In the genomic region with DNA sequence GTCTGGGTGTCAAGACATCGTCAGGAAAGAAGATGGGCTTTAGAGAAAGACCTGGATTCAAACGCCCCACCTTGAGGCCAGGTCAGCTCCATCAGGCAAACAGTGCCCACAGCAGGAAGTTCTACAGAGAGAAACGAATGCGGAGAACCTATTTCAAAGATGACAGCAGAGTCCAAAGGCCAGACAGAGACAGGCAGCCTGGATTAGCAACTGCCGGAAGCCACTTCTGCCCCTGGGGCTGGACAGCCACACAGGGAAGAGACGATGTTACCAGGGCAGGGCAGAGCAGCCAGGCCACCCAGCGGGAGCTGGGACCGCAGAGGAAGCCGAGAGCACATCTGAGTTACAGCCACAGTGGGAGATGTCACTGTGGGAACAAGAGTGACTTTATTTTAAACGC, we compare ENCODE assay signal across 25 cellular contexts. TPM values are rescaled to one million over a fixed set of nuclear protein-coding genes. Genes with fewer than 3 reads are reported as not detected.
"Had no signal": no experiment of that assay in that cellular context is flagged by ENCODE, and none has a peak within 500 bp of the region (broad histone marks: within the 10 kb centered on the region; RNA-seq: fewer than 3 reads in every experiment).

No MANE protein-coding gene starts in this region.

- ATAC-seq: foreskin keratinocyte; left cardiac atrium; lower lobe of right lung; naive thymus-derived CD4-positive, alpha-beta T cell; psoas muscle; stimulated activated naive B cell treated with anti-CD40 and anti-IgM and Interleukin-4, amounts not matched to agents 10 μg/mL and 1 μg/mL and 100 μg/mL, for 72 hours; stimulated activated naive CD8-positive, alpha-beta T cell treated with anti-CD3 and anti-CD28 coated beads, Interleukin-15, amount 100 ng/mL, for 72 hours; upper lobe of right lung had no signal

- H3K27ac Mint-ChIP-seq: memory B cell; naive thymus-derived CD4-positive, alpha-beta T cell; neural progenitor cell; stimulated activated naive B cell treated with anti-CD40 and anti-IgM and Interleukin-4, amounts not matched to agents 10 μg/mL and 1 μg/mL and 100 μg/mL, for 72 hours had no signal

- H3K27ac ChIP-seq: foreskin keratinocyte, left ventricle myocardium inferior, lower lobe of right lung, neural progenitor cell, parathyroid adenoma, psoas muscle, right lobe of liver, spleen, testis, tibial nerve, upper lobe of right lung, vagina had no signal

- H3K36me3 ChIP-seq: left ventricle myocardium inferior, lower lobe of right lung, neural progenitor cell, right lobe of liver, spleen, tibial nerve, upper lobe of right lung, vagina had no signal

- H3K9me3 ChIP-seq: left ventricle myocardium inferior, lower lobe of right lung, psoas muscle, right lobe of liver, spleen, testis, tibial nerve, upper lobe of right lung, vagina had no signal

- H3K4me3 ChIP-seq: left ventricle myocardium inferior, lower lobe of right lung, neural progenitor cell, psoas muscle, right lobe of liver, spleen, testis, tibial nerve, upper lobe of right lung, vagina had no signal

- H3K36me3 Mint-ChIP-seq: memory B cell; naive thymus-derived CD4-positive, alpha-beta T cell; neural progenitor cell; stimulated activated naive B cell treated with anti-CD40 and anti-IgM and Interleukin-4, amounts not matched to agents 10 μg/mL and 1 μg/mL and 100 μg/mL, for 72 hours had no signal

- H3K27me3 ChIP-seq: foreskin keratinocyte, neural progenitor cell, right lobe of liver, testis, tibial nerve, vagina had no signal

- H2AFZ ChIP-seq: neural progenitor cell, parathyroid adenoma had no signal

- H3K4me2 ChIP-seq: neural progenitor cell had no signal

- H3K4me3 Mint-ChIP-seq: memory B cell; naive thymus-derived CD4-positive, alpha-beta T cell; neural progenitor cell; stimulated activated naive B cell treated with anti-CD40 and anti-IgM and Interleukin-4, amounts not matched to agents 10 μg/mL and 1 μg/mL and 100 μg/mL, for 72 hours; stimulated activated naive CD8-positive, alpha-beta T cell treated with anti-CD3 and anti-CD28 coated beads, Interleukin-15, amount 100 ng/mL, for 72 hours had no signal

- H3K9me3 Mint-ChIP-seq: memory B cell; neural progenitor cell; stimulated activated naive B cell treated with anti-CD40 and anti-IgM and Interleukin-4, amounts not matched to agents 10 μg/mL and 1 μg/mL and 100 μg/mL, for 72 hours; stimulated activated naive CD8-positive, alpha-beta T cell treated with anti-CD3 and anti-CD28 coated beads, Interleukin-15, amount 100 ng/mL, for 72 hours had no signal

- H3K4me1 ChIP-seq: foreskin keratinocyte, left ventricle myocardium inferior, lower lobe of right lung, parathyroid adenoma, psoas muscle, right lobe of liver, spleen, testis, tibial nerve, upper lobe of right lung, vagina had no signal

- H3K9ac ChIP-seq: neural progenitor cell, parathyroid adenoma had no signal

- H3K4me1 Mint-ChIP-seq: memory B cell; stimulated activated naive B cell treated with anti-CD40 and anti-IgM and Interleukin-4, amounts not matched to agents 10 μg/mL and 1 μg/mL and 100 μg/mL, for 72 hours; stimulated activated naive CD8-positive, alpha-beta T cell treated with anti-CD3 and anti-CD28 coated beads, Interleukin-15, amount 100 ng/mL, for 72 hours had no signal

- DNase-seq: dermis blood vessel endothelial cell; foreskin keratinocyte; left cardiac atrium; left ventricle myocardium inferior; lower lobe of right lung; midbrain; naive thymus-derived CD4-positive, alpha-beta T cell; occipital lobe; psoas muscle; retina; right lobe of liver; spleen; stimulated activated CD4-positive, alpha-beta T cell treated with anti-CD3 and anti-CD28 coated beads, Interleukin-15, amount 100 ng/mL, for 24 hours; stimulated activated CD4-positive, alpha-beta T cell treated with anti-CD3 and anti-CD28 coated beads, Interleukin-1b, Interleukin-23, amount 100 ng/mL, for 48 hours; stimulated activated CD4-positive, alpha-beta T cell treated with anti-CD3 and anti-CD28 coated beads, Interleukin-4, amount 100 ng/mL, for 24 hours; stimulated activated naive B cell treated with anti-CD40 and anti-IgM and Interleukin-4, amounts not matched to agents 10 μg/mL and 1 μg/mL and 100 μg/mL, for 72 hours; stimulated activated naive CD8-positive, alpha-beta T cell treated with anti-CD3 and anti-CD28 coated beads, Interleukin-15, amount 100 ng/mL, for 72 hours; testis; upper lobe of right lung had no signal

- H3K79me2 ChIP-seq: parathyroid adenoma had no signal

RNA-seq across cellular contexts. Expression of gene C4orf50, which starts 1.2 kb away (rescaled TPM):
- total RNA-seq: epithelial cell of proximal tubule, foreskin keratinocyte, left ventricle myocardium inferior, psoas muscle had no signal
